ENCODE assay signal across 15 cellular contexts in genomic region chr13:94950303-94950702, GRCh38.
DNase-seq lines count a peak whose midpoint lies in the region; ATAC-seq and TF ChIP-seq lines count a peak whose summit lies in the region.
"Had no signal": no experiment of that assay in that cellular context is flagged by ENCODE, and none has a peak within 500 bp of the region (broad histone marks: within the 10 kb centered on the region; RNA-seq: fewer than 3 reads in every experiment).

No MANE protein-coding gene starts in this region.

- H3K36me3 ChIP-seq in cardiac muscle cell (no peaks in the 10 kb centered on the region), upper lobe of right lung (no peaks in the 10 kb centered on the region)
- H3K36me3 ChIP-seq: transverse colon had no signal

- TF ChIP-seq CTCF in cardiac muscle cell (IDR thresholded peaks at IDR 0.05; ENCODE audit: low read depth, low read length): peak; percentile 5
- TF ChIP-seq CTCF in astrocyte of the cerebellum (IDR thresholded peaks at IDR 0.05; ENCODE audit: low read depth, low read length, missing control alignments): peak; percentile 16
- peak; percentile 35 for TF ChIP-seq CTCF in upper lobe of right lung (IDR thresholded peaks at IDR 0.05)

- H3K27me3 ChIP-seq in cardiac muscle cell (no peaks in the 10 kb centered on the region), upper lobe of right lung (no peaks in the 10 kb centered on the region)
- H3K27me3 ChIP-seq: transverse colon had no signal

- peak in 1 of 2 donors; percentile 20 for DNase-seq in cardiac muscle cell (ENCODE audit: low read depth in 1 of 2, low spot score in 1 of 2)
- DNase-seq in Right ventricle myocardium superior: no peak
- no peak for DNase-seq in astrocyte of the cerebellum (ENCODE audit: low read depth)
- peak; percentile 13 to 34 for DNase-seq in hippocampal formation (lab: John Stamatoyannopoulos, UW)
- no peak for DNase-seq in upper lobe of right lung
- DNase-seq in ACHN: no peak
- DNase-seq in activated naive CD4-positive, alpha-beta T cell treated with anti-CD3 and anti-CD28 coated beads, Interleukin-2, amount 50 U/mL, for 16 hours: no peak
- no peak for DNase-seq in NK-92 (lab: John Stamatoyannopoulos, UW; ENCODE audit: unreplicated experiment)
- DNase-seq: activated naive CD4-positive, alpha-beta T cell treated with anti-CD3 and anti-CD28 coated beads for 36 hours; IMR-90; NCI-H1436; SHP77; transverse colon had no signal

- H3K27ac ChIP-seq in cardiac muscle cell (no peak overlapping the region), upper lobe of right lung (no peak overlapping the region)
- H3K27ac ChIP-seq: parathyroid adenoma, transverse colon had no signal

- H3K4me1 ChIP-seq in cardiac muscle cell (ENCODE audit: low read depth) (no peaks in the 10 kb centered on the region), upper lobe of right lung (no peaks in the 10 kb centered on the region)
- H3K4me1 ChIP-seq: parathyroid adenoma, transverse colon had no signal

- in situ Hi-C loops in astrocyte of the cerebellum (cut with HindIII; ENCODE audit: low sequenced_read_pairs) (no loop called here), ACHN (cut with HindIII; ENCODE audit: low pct_ligation_motif_present, low pct_unique_long_range_greater_than_20kb, low sequenced_read_pairs) (no loop called here)

- H3K4me3 ChIP-seq in cardiac muscle cell: no peak overlapping the region
- H3K4me3 ChIP-seq in astrocyte of the cerebellum (ENCODE audit: low read depth, low read length): no peak overlapping the region
- H3K4me3 ChIP-seq in upper lobe of right lung: no peak overlapping the region
- H3K4me3 ChIP-seq: transverse colon had no signal

- ATAC-seq in Right ventricle myocardium superior (ENCODE audit: poor library complexity): no peak
- no peak for ATAC-seq in upper lobe of right lung
- ATAC-seq: esophagus mucosa had no signal

- no peaks in the 10 kb centered on the region for H3K9me3 ChIP-seq in cardiac muscle cell (ENCODE audit: low read depth)
- H3K9me3 ChIP-seq in upper lobe of right lung: no peaks in the 10 kb centered on the region
- H3K9me3 ChIP-seq: transverse colon had no signal

- intact Hi-C loops in Right ventricle myocardium superior (cut with DNase I): no loop called here
- intact Hi-C loops in upper lobe of right lung (cut with DNase I): no loop called here

Comparison
In these comparisons a context has a peak if more than half of its experiments do, and no peak if none do; other contexts are left out.
1. DNase-seq: peak in hippocampal formation (2 of 2); none in Right ventricle myocardium superior (single experiment), astrocyte of the cerebellum (single experiment), upper lobe of right lung (single experiment), ACHN (single experiment), activated naive CD4-positive, alpha-beta T cell treated with anti-CD3 and anti-CD28 coated beads, Interleukin-2, amount 50 U/mL, for 16 hours (single experiment) and NK-92 (single experiment).
2. Peak in every context shown above with its lines, with median percentiles within 50 percentile points of each other: CTCF ChIP-seq.